ENCODE assay signal across 8 cellular contexts in the genomic region with DNA sequence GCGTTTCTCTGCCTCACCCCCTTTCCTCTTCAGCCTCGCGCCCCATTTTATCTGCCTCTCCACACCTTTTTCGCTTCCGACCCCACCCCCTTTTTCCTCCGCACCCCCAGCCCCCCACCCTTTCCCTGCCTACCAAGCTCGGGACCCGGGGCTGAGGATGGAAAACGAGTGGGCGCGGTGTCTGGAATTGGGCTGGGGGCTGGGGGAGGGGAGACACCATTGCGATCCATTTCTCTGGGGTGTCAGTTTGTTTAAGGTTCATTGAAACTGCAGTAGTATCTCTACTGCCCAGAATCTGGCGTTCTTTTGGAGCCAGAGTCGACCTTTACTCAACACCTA. TPM values are rescaled to one million over a fixed set of nuclear protein-coding genes. Genes with fewer than 3 reads are reported as not detected.
DNase-seq lines count a peak whose midpoint lies in the region; ATAC-seq, FAIRE-seq and TF ChIP-seq lines count a peak whose summit lies in the region.

No MANE protein-coding gene starts in this region.

- no peak overlapping the region for H4K91ac ChIP-seq in IMR-90 (ENCODE audit: insufficient read depth, low read depth, low read length)

- no peak overlapping the region for H3K23ac ChIP-seq in IMR-90 (ENCODE audit: low read depth, low read length)

- H2BK20ac ChIP-seq in IMR-90 (ENCODE audit: low read depth, low read length): no peak overlapping the region

- H2BK15ac ChIP-seq in IMR-90 (ENCODE audit: low read depth, low read length): no peak overlapping the region

- H3K9me1 ChIP-seq in IMR-90 (ENCODE audit: insufficient read depth, low read length): no peaks in the 10 kb centered on the region

- no peak for DNase-seq in A549 (ENCODE audit: low read depth in 1 of 2, low spot score in 1 of 2)
- no peak for DNase-seq in IMR-90
- DNase-seq in central memory CD8-positive, alpha-beta T cell (ENCODE audit: low spot score in 2 of 2): no peak
- no peak for DNase-seq in HTR-8/SVneo (ENCODE audit: insufficient read length, low spot score)
- no peak for DNase-seq in occipital lobe (lab: John Stamatoyannopoulos, UW)
- no peak for DNase-seq in GF-D8 (lab: John Stamatoyannopoulos, UW)

- H2BK120ac ChIP-seq in IMR-90 (ENCODE audit: low read depth, low read length): no peak overlapping the region

- no peak for TF ChIP-seq EP300 in A549 (IDR thresholded peaks at IDR 0.05)

- peaks cover 12% of the 10 kb centered on the region for H3K36me3 Mint-ChIP-seq in central memory CD8-positive, alpha-beta T cell (ENCODE audit: insufficient read depth)

- no peaks in the 10 kb centered on the region for H3K27me3 Mint-ChIP-seq in central memory CD8-positive, alpha-beta T cell

- CTCF ChIA-PET in A549 (lab: Yijun Ruan, JAX): no interaction called here
- CTCF ChIA-PET in IMR-90 (lab: Yijun Ruan, JAX): no interaction called here

- 10% methylated on average over 2 of the region's 14 CpGs for WGBS in A549 (ENCODE audit: missing lambda C conversion rate)
- WGBS in IMR-90 (ENCODE audit: extremely low coverage in 2 of 2, insufficient read length in 1 of 2), 2 experiments: no CpG with 5 or more reads among the region's 14 CpGs

- peaks cover 43% of the 10 kb centered on the region for H3K4me1 Mint-ChIP-seq in central memory CD8-positive, alpha-beta T cell

- H3K18ac ChIP-seq in IMR-90 (ENCODE audit: low read depth, low read length): no peak overlapping the region

- H4K20me1 ChIP-seq in IMR-90 (ENCODE audit: insufficient read depth, low read length): no peaks in the 10 kb centered on the region

- TF ChIP-seq CTCF in A549 (IDR thresholded peaks at IDR 0.05) (no peak), IMR-90 (conservative IDR thresholded peaks at IDR 0.05; ENCODE audit: low read depth, low read length) (no peak)

- H3K4me1 ChIP-seq in A549: peaks cover 15% of the 10 kb centered on the region; the same call in 2 of the 3 replicates
- H3K4me1 ChIP-seq in IMR-90 (ENCODE audit: control insufficient read depth, insufficient read depth, low read length): peaks cover 2% of the 10 kb centered on the region; the same call in 1 of the 2 replicates
- peaks cover 45% of the 10 kb centered on the region for H3K4me1 ChIP-seq in mononuclear cell (ENCODE audit: insufficient read depth, low read length)

- FAIRE-seq in A549 (lab: Jason Lieb, UNC) (no peak), HTR-8/SVneo (lab: Jason Lieb, UNC) (no peak)

- H3K9me3 ChIP-seq in A549: no peaks in the 10 kb centered on the region
- no peaks in the 10 kb centered on the region for H3K9me3 ChIP-seq in IMR-90 (ENCODE audit: control insufficient read depth, insufficient read depth, low read length)
- H3K9me3 ChIP-seq in mononuclear cell (ENCODE audit: low read depth, low read length): no peaks in the 10 kb centered on the region

- H2AK5ac ChIP-seq in IMR-90 (ENCODE audit: low read depth, low read length): no peak overlapping the region

- H3K14ac ChIP-seq in IMR-90 (replicated peaks; ENCODE audit: low read depth, low read length): no peak overlapping the region

- H3K4me3 Mint-ChIP-seq in central memory CD8-positive, alpha-beta T cell: peak overlapping the region; percentile 92

- no peak overlapping the region for H2AK9ac ChIP-seq in IMR-90 (replicated peaks; ENCODE audit: low read depth, low read length, poor library complexity)

- H2AFZ ChIP-seq in IMR-90 (replicated peaks; ENCODE audit: low read length, poor library complexity): peak overlapping the region; percentile 90

- peak overlapping the region; percentile 90 for H3K27ac Mint-ChIP-seq in central memory CD8-positive, alpha-beta T cell (ENCODE audit: low read depth)

- peak overlapping the region; percentile 64 for H3K9ac ChIP-seq in IMR-90 (ENCODE audit: low read depth, low read length)

- H3K56ac ChIP-seq in IMR-90 (ENCODE audit: extremely low read depth, insufficient read depth, low read length): no peak overlapping the region

- peak overlapping the region; percentile 77 to 96 for H3K27ac ChIP-seq in A549
- H3K27ac ChIP-seq in IMR-90 (ENCODE audit: insufficient read depth, low read length): peak overlapping the region; percentile 11; the same call in 1 of the 2 replicates

- peak overlapping the region; percentile 71 for H3K4me2 ChIP-seq in A549
- H3K4me2 ChIP-seq in IMR-90 (ENCODE audit: low read depth, low read length): peak overlapping the region; percentile 86

- in situ Hi-C loops in IMR-90 (cut with MboI; ENCODE audit: low sequenced_read_pairs): loop anchor here (25.0 kb wide), 1 partner anchor 501 kb away; the partner anchor contains the start of genes BRS3 and HTATSF1

- no peak for TF ChIP-seq POLR2A in A549 (IDR thresholded peaks at IDR 0.05; ENCODE audit: low read length)
- no peak for TF ChIP-seq POLR2A in IMR-90 (IDR thresholded peaks at IDR 0.05; ENCODE audit: low read depth, low read length)

- no peaks in the 10 kb centered on the region for H3K27me3 ChIP-seq in IMR-90 (ENCODE audit: control insufficient read depth, insufficient read depth, low read length)
- H3K27me3 ChIP-seq in mononuclear cell (ENCODE audit: insufficient read depth, low read length): no peaks in the 10 kb centered on the region

- no TSS peak for BruUV-seq in IMR-90 (replicated peaks; lab: Mats Ljungman, UMichigan)

- no peaks in the 10 kb centered on the region for H3K36me3 ChIP-seq in IMR-90 (ENCODE audit: control insufficient read depth, insufficient read depth, low read length)

- H2BK5ac ChIP-seq in IMR-90 (ENCODE audit: low read depth, low read length, poor library complexity, severe bottlenecking): no peak overlapping the region

- H3K4ac ChIP-seq in IMR-90 (ENCODE audit: low read depth, low read length): no peak overlapping the region; the same call in 1 of the 2 replicates

- peak overlapping the region; percentile 74 for H3K4me3 ChIP-seq in A549
- H3K4me3 ChIP-seq in IMR-90 (ENCODE audit: insufficient read depth, low read depth, low read length): peak overlapping the region; percentile 87
- peak overlapping the region; percentile 65 for H3K4me3 ChIP-seq in mononuclear cell (ENCODE audit: low read length)

- ATAC-seq in A549 (peak in 1 of 2 experiments; percentile 6; a peak in 2 of 6 replicates), IMR-90 (ENCODE audit: low read depth) (no peak; the same call in 1 of the 2 replicates), GM21381 (IDR thresholded peaks at IDR 0.05; ENCODE audit: unreplicated experiment) (no peak)
- no peak for ATAC-seq in central memory CD8-positive, alpha-beta T cell (replicated peaks; ENCODE audit: extremely low read depth, poor library complexity, severe bottlenecking)

- POLR2A ChIA-PET in A549 (lab: Yijun Ruan, JAX) (no interaction called here), IMR-90 (lab: Charles Lee; ENCODE audit: unreplicated experiment) (no interaction called here)

- TF ChIP-seq RAD21 in A549 (conservative IDR thresholded peaks at IDR 0.05 in 1 of 2, IDR thresholded peaks at IDR 0.05 in 1 of 2): no peak
- no peak for TF ChIP-seq RAD21 in IMR-90 (IDR thresholded peaks at IDR 0.05; ENCODE audit: low read length)

- H4K5ac ChIP-seq in IMR-90 (ENCODE audit: low read depth, low read length): no peak overlapping the region

- intact Hi-C loops in IMR-90 (cut with micrococcal nuclease): no loop called here

- dilution Hi-C loops in IMR-90 (cut with HindIII; ENCODE audit: low sequenced_read_pairs, unreplicated experiment): no loop called here

- H3K9me3 Mint-ChIP-seq in central memory CD8-positive, alpha-beta T cell: no peaks in the 10 kb centered on the region

- H3K79me1 ChIP-seq in IMR-90 (ENCODE audit: low read depth in 1 of 2, low read length in 2 of 2): peaks cover 0 to 7% of the 10 kb centered on the region in 2 experiments; a peak in 1 of 4 replicates

- no peak overlapping the region for H4K8ac ChIP-seq in IMR-90 (ENCODE audit: low read depth in 2 of 2, low read length in 2 of 2)

TF ChIP-seq in IMR-90, 13 proteins besides CTCF, POLR2A, EP300 and RAD21:
- TF ChIP-seq BHLHE40 (IDR thresholded peaks at IDR 0.05; ENCODE audit: low read depth, low read length): no peak

RNA-seq across cellular contexts. Expression of gene SLC9A6, which starts 0.7 kb away (rescaled TPM):
- polyA plus RNA-seq in A549 (2011; rRNA removed) (14.5 and 15.6 TPM in 2 replicates), A549 (2017; fragmentation: RNase III; extraction: RNeasy Plus Mini Kit Qiagen cat#74134 plus additional on column Dnase treatment) (10.4 to 12.2 TPM (median 12.1 TPM) in 3 replicates), IMR-90 (2012; rRNA removed) (5.2 and 6.9 TPM in 2 replicates)
- polyA plus RNA-seq in A549 (2012; cell fraction: cytosol; rRNA removed): 3.6 and 4.2 TPM in 2 replicates
- 4.6 and 5.3 TPM in 2 replicates for polyA plus RNA-seq in A549 (2012; cell fraction: nucleus; rRNA removed)
- 15.1 and 17.1 TPM in 2 replicates for polyA minus RNA-seq in A549 (2011; rRNA and poly(A)+ RNA removed)
- total RNA-seq in IMR-90 (2012; rRNA removed) (19.0 and 25.0 TPM in 2 replicates), mononuclear cell (21.7 TPM), occipital lobe (140 TPM)
- 2.6 and 3.3 TPM in 2 replicates for polyA plus RNA-seq in IMR-90 (2012; cell fraction: cytosol; rRNA removed)
- polyA plus RNA-seq in IMR-90 (2012; cell fraction: nucleus; rRNA removed; ENCODE audit: low replicate concordance): 2.4 and 7.3 TPM in 2 replicates

RNA-seq across cellular contexts. Expression of gene MMGT1, which starts 12.2 kb away (rescaled TPM):
- polyA plus RNA-seq in A549 (2011; rRNA removed): 26.1 and 35.6 TPM in 2 replicates
- polyA plus RNA-seq in A549 (2012; cell fraction: cytosol; rRNA removed): 6.2 and 6.5 TPM in 2 replicates
- polyA plus RNA-seq in A549 (2012; cell fraction: nucleus; rRNA removed): 2.1 and 3.2 TPM in 2 replicates
- 15.0 to 16.2 TPM (median 15.1 TPM) in 3 replicates for polyA plus RNA-seq in A549 (2017; fragmentation: RNase III; extraction: RNeasy Plus Mini Kit Qiagen cat#74134 plus additional on column Dnase treatment)
- 11.4 and 14.0 TPM in 2 replicates for polyA minus RNA-seq in A549 (2011; rRNA and poly(A)+ RNA removed)
- total RNA-seq in IMR-90 (2012; rRNA removed): 7.5 and 18.6 TPM in 2 replicates
- polyA plus RNA-seq in IMR-90 (2012; rRNA removed): 6.5 and 8.1 TPM in 2 replicates
- 1.7 and 2.0 TPM in 2 replicates for polyA plus RNA-seq in IMR-90 (2012; cell fraction: cytosol; rRNA removed)
- polyA plus RNA-seq in IMR-90 (2012; cell fraction: nucleus; rRNA removed; ENCODE audit: low replicate concordance): 0.40 and 2.3 TPM in 2 replicates
- total RNA-seq in mononuclear cell: 36.6 TPM
- total RNA-seq in occipital lobe: 16.7 TPM
